In the genomic region with DNA sequence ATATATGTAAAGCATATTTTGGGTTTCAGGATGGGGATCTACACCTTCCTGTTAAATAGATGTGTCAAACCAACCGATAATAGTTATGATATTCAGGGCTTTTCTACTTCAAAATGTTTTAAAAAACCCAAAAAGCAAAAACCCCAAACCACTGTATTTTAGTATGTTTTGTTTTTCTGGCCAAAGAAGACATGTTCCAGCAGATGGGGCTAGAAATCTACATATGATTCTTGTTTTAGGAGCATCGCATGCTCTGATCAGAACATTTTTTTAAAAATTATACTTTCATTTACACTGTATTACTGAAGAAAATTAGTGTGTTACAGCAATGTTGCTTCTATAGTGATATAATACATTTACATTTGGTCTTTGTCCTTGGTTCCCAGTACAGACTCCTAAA, we compare ENCODE assay signal across 8 cellular contexts. TPM values are rescaled to one million over a fixed set of nuclear protein-coding genes. Genes with fewer than 3 reads are reported as not detected.
A peak's percentile ranks its signal among the peaks of the same experiment; 100 is the strongest.
DNase-seq lines count a peak whose midpoint lies in the region; ATAC-seq and TF ChIP-seq lines count a peak whose summit lies in the region.

No MANE protein-coding gene starts in this region.

- ATAC-seq in GM19463 (IDR thresholded peaks at IDR 0.05; ENCODE audit: unreplicated experiment): peak; percentile 35
- ATAC-seq in GM21528 (IDR thresholded peaks at IDR 0.05; ENCODE audit: low FRiP score, unreplicated experiment): no peak

- H3K9ac ChIP-seq in BLaER1: peak overlapping the region; percentile 31; the same call in 1 of the 2 replicates

- peak overlapping the region; percentile 48 for H3K4me2 ChIP-seq in BLaER1
- H3K4me2 ChIP-seq in OCI-LY7 (ENCODE audit: low read length): no peak overlapping the region

- peaks cover 33% of the 10 kb centered on the region for H3K4me1 ChIP-seq in BLaER1
- no peaks in the 10 kb centered on the region for H3K4me1 ChIP-seq in OCI-LY7 (ENCODE audit: insufficient read depth, low read length, poor library complexity, severe bottlenecking)

- POLR2A ChIA-PET in OCI-LY7 (lab: Charles Lee): interaction anchor here (0.5 to 2.8 kb wide), 4 partner anchors 11 to 1904 kb away, joined by 3 to 15 read pairs (median 5); a partner anchor contains a TSS

- intact Hi-C loops in OCI-LY7 (cut with micrococcal nuclease; ENCODE audit: unreplicated experiment): no loop called here

- BruUV-seq in OCI-LY7 (replicated peaks; lab: Mats Ljungman, UMichigan): no TSS peak

- no peak overlapping the region for H2AFZ ChIP-seq in OCI-LY7 (ENCODE audit: low read length)

- H3K9me3 ChIP-seq in BLaER1 (no peaks in the 10 kb centered on the region), OCI-LY7 (ENCODE audit: low read length) (no peaks in the 10 kb centered on the region)

- CTCF ChIA-PET in OCI-LY7 (lab: Charles Lee; ENCODE audit: unreplicated experiment): no interaction called here

- no peaks in the 10 kb centered on the region for H3K27me3 ChIP-seq in BLaER1

- H4K20me1 ChIP-seq in BLaER1 (peaks cover 12% of the 10 kb centered on the region; the same call in 1 of the 2 replicates), OCI-LY7 (ENCODE audit: insufficient read depth, low read length) (0 out of 2 replicates have a peak, but pooled peaks cover 5% of the 10 kb centered on the region)

- DNase-seq in OCI-LY7 (ENCODE audit: low spot score) (peak; percentile 16), kidney glomerular epithelial cell (lab: John Stamatoyannopoulos, UW) (peak; percentile 34), NCI-H82 (lab: John Stamatoyannopoulos, UW) (no peak), glomerular visceral epithelial cell (ENCODE audit: extremely low spot score) (no peak)
- DNase-seq in stimulated activated CD8-positive, alpha-beta memory T cell treated with anti-CD3 and anti-CD28 coated beads, Interleukin-4, amount 100 ng/mL, for 48 hours: no peak

- H3K27ac ChIP-seq in BLaER1 (no peak overlapping the region), OCI-LY7 (ENCODE audit: low read depth, low read length, poor library complexity, severe bottlenecking) (no peak overlapping the region)

- H3K79me2 ChIP-seq in OCI-LY7 (ENCODE audit: insufficient read depth, low read depth, low read length): peaks cover 56% of the 10 kb centered on the region

- no peaks in the 10 kb centered on the region for H3K9me2 ChIP-seq in OCI-LY7 (ENCODE audit: insufficient read depth, low read length)

- H3K4me3 ChIP-seq in BLaER1 (no peak overlapping the region), OCI-LY7 (ENCODE audit: low read depth, low read length, poor library complexity, severe bottlenecking) (no peak overlapping the region)

- peak; percentile 66 for TF ChIP-seq CTCF in OCI-LY7 (conservative IDR thresholded peaks at IDR 0.05; ENCODE audit: low read length)

- H3K36me3 ChIP-seq in BLaER1: peaks cover 41% of the 10 kb centered on the region
- peaks cover 71% of the 10 kb centered on the region for H3K36me3 ChIP-seq in OCI-LY7 (ENCODE audit: insufficient read depth, low read length)

RNA-seq across cellular contexts. Expression of a gene that starts 11.0 kb away (rescaled TPM):
- total RNA-seq in OCI-LY7 (2014; rRNA removed; shearing (Covaris generic)): 10.2 and 21.2 TPM in 2 replicates
- total RNA-seq in OCI-LY7 (2022): 22.0 and 22.3 TPM in 2 replicates

RNA-seq across cellular contexts. Expression of a gene that starts 49.6 kb away (rescaled TPM):
- total RNA-seq in OCI-LY7 (2014; rRNA removed; shearing (Covaris generic)): 16.4 and 17.0 TPM in 2 replicates
- total RNA-seq in OCI-LY7 (2022): 17.0 and 18.4 TPM in 2 replicates

RNA-seq across cellular contexts. Expression of a gene that starts 52.9 kb away (rescaled TPM):
- not detected in 2 replicates for total RNA-seq in OCI-LY7 (2014; rRNA removed; shearing (Covaris generic))
- total RNA-seq in OCI-LY7 (2022): not detected in 2 replicates

Comparison
In these comparisons a context has a peak if more than half of its experiments do, and no peak if none do; other contexts are left out.
1. DNase-seq: peak in OCI-LY7 (single experiment) and kidney glomerular epithelial cell (single experiment); none in NCI-H82 (single experiment), stimulated activated CD8-positive, alpha-beta memory T cell treated with anti-CD3 and anti-CD28 coated beads, Interleukin-4, amount 100 ng/mL, for 48 hours (single experiment) and glomerular visceral epithelial cell (single experiment).